ENCODE assay signal across 8 cellular contexts in genomic region chr7:23462846-23463245, GRCh38. TPM values are rescaled to one million over a fixed set of nuclear protein-coding genes. Genes with fewer than 3 reads are reported as not detected.
DNase-seq lines count a peak whose midpoint lies in the region; ATAC-seq and TF ChIP-seq lines count a peak whose summit lies in the region.

No MANE protein-coding gene starts in this region.

- H2BK5ac ChIP-seq in H9 (ENCODE audit: insufficient read length, low read length): no peak overlapping the region

- H3K27ac ChIP-seq in H9 (ENCODE audit: insufficient read length, low read depth, low read length): no peak overlapping the region

- H3K9me3 Mint-ChIP-seq in H9: no peaks in the 10 kb centered on the region; a peak in 1 of 5 replicates
- no peaks in the 10 kb centered on the region for H3K9me3 Mint-ChIP-seq in stimulated activated memory B cell treated with anti-CD40 and anti-IgM and Interleukin-4, amounts not matched to agents 10 μg/mL and 1 μg/mL and 100 μg/mL, for 72 hours

- H3K23me2 ChIP-seq in H9 (ENCODE audit: insufficient read length, low read depth, low read length, poor library complexity, severe bottlenecking): peaks cover 10% of the 10 kb centered on the region

- no CpG with 5 or more reads among the region's 2 CpGs for WGBS in H9 (ENCODE audit: extremely low coverage, insufficient read length, low lambda C conversion rate)

- peaks cover 30 to 54% (median 50%) of the 10 kb centered on the region in 3 experiments for H3K36me3 Mint-ChIP-seq in H9 (ENCODE audit: insufficient read depth in 1 of 3, low read depth in 3 of 3)
- H3K36me3 Mint-ChIP-seq in stimulated activated memory B cell treated with anti-CD40 and anti-IgM and Interleukin-4, amounts not matched to agents 10 μg/mL and 1 μg/mL and 100 μg/mL, for 72 hours: no peaks in the 10 kb centered on the region

- peak overlapping the region; percentile 38 for H3K9ac ChIP-seq in H9 (ENCODE audit: extremely low read depth, insufficient read length, low read length)
- no peak overlapping the region for H3K9ac ChIP-seq in adipocyte (ENCODE audit: low read length)

- no peaks in the 10 kb centered on the region for H4K20me1 ChIP-seq in H9 (ENCODE audit: control insufficient read depth, insufficient read depth, insufficient read length)

- H2AFZ ChIP-seq in H9 (ENCODE audit: low read length): no peak overlapping the region

- intact Hi-C loops in posterior cingulate gyrus (cut with DNase I): loop anchor here (5.0 kb wide), 1 partner anchor 186 kb away; no protein-coding TSS in a partner anchor

- no peak overlapping the region for H3K4me3 ChIP-seq in adipocyte (ENCODE audit: low read length)

- no peak overlapping the region for H2BK120ac ChIP-seq in H9 (ENCODE audit: low read depth, low read length, poor library complexity, severe bottlenecking)

- no peak overlapping the region for H3K14ac ChIP-seq in H9 (ENCODE audit: insufficient read depth, low read length)

- peak overlapping the region; percentile 47 for H3K4me2 ChIP-seq in H9 (ENCODE audit: insufficient read depth, insufficient read length, low read length)

- H3K27me3 ChIP-seq in H9 (ENCODE audit: insufficient read depth, low read length) (no peaks in the 10 kb centered on the region), adipocyte (replicated peaks; ENCODE audit: control insufficient read depth, insufficient read depth, low read length) (peaks cover 12% of the 10 kb centered on the region)

- H3K79me1 ChIP-seq in H9 (ENCODE audit: insufficient read depth, low read depth, low read length, poor library complexity, severe bottlenecking): no peaks in the 10 kb centered on the region

- H3K36me3 ChIP-seq in adipocyte (ENCODE audit: control insufficient read depth, insufficient read depth, low read length, severe bottlenecking): no peaks in the 10 kb centered on the region

- ATAC-seq in stimulated activated memory B cell treated with anti-CD40 and anti-IgM and Interleukin-4, amounts not matched to agents 10 μg/mL and 1 μg/mL and 100 μg/mL, for 72 hours: no peak

- H4K5ac ChIP-seq in H9 (ENCODE audit: insufficient read length, low read depth, low read length): no peak overlapping the region

- H3K4me1 Mint-ChIP-seq in H9: peaks cover 60 to 66% of the 10 kb centered on the region in 2 experiments
- peaks cover 13% of the 10 kb centered on the region for H3K4me1 Mint-ChIP-seq in stimulated activated memory B cell treated with anti-CD40 and anti-IgM and Interleukin-4, amounts not matched to agents 10 μg/mL and 1 μg/mL and 100 μg/mL, for 72 hours

- peak overlapping the region in 1 of 2 experiments; percentile 54; a peak in 4 of 5 replicates for H3K4me3 Mint-ChIP-seq in H9
- H3K4me3 Mint-ChIP-seq in stimulated activated memory B cell treated with anti-CD40 and anti-IgM and Interleukin-4, amounts not matched to agents 10 μg/mL and 1 μg/mL and 100 μg/mL, for 72 hours: no peak overlapping the region

- H3K4ac ChIP-seq in H9 (ENCODE audit: low read depth, low read length): no peak overlapping the region

- H2BK12ac ChIP-seq in H9 (ENCODE audit: insufficient read length, low read depth, low read length): no peak overlapping the region

- no peak overlapping the region for H2BK20ac ChIP-seq in H9 (ENCODE audit: low read depth, low read length, poor library complexity, severe bottlenecking)

- no peak overlapping the region for H3K23ac ChIP-seq in H9 (ENCODE audit: insufficient read length, low read depth, low read length)

- DNase-seq in AG20443 (ENCODE audit: low spot score) (peak; percentile 40), H9 (no peak), adipocyte (ENCODE audit: low read depth) (peak; percentile 72), kidney tubule cell (ENCODE audit: low spot score) (peak; percentile 38), NCI-H446 treated with DMSO at 0.1 percent for 48 hours (lab: John Stamatoyannopoulos, UW) (no peak), posterior cingulate gyrus (no peak), NCI-H187 (lab: John Stamatoyannopoulos, UW) (no peak)

- H3K27ac Mint-ChIP-seq in H9: peak overlapping the region in 2 of 3 experiments; percentile 77 to 93; a peak in 3 of 7 replicates
- H3K27ac Mint-ChIP-seq in stimulated activated memory B cell treated with anti-CD40 and anti-IgM and Interleukin-4, amounts not matched to agents 10 μg/mL and 1 μg/mL and 100 μg/mL, for 72 hours: no peak overlapping the region

- H3K79me2 ChIP-seq in H9 (ENCODE audit: insufficient read depth, low read length): peaks cover 62% of the 10 kb centered on the region

- no peak overlapping the region for H3K18ac ChIP-seq in H9 (ENCODE audit: insufficient read length, low read depth, low read length)

- H3T11ph ChIP-seq in H9 (ENCODE audit: low read length): no peak overlapping the region

- H2BK15ac ChIP-seq in H9 (ENCODE audit: low read depth, low read length): no peak overlapping the region

- H2AK5ac ChIP-seq in H9 (ENCODE audit: insufficient read length, low read length): no peak overlapping the region

- H3K56ac ChIP-seq in H9 (ENCODE audit: insufficient read length, low read depth, low read length): no peak overlapping the region

- H3K4me1 ChIP-seq in H9 (ENCODE audit: insufficient read depth, low read length): peaks cover 12% of the 10 kb centered on the region; the same call in 1 of the 2 replicates
- peaks cover 12% of the 10 kb centered on the region for H3K4me1 ChIP-seq in adipocyte (ENCODE audit: control insufficient read depth, insufficient read depth, low read length)

- H3K27me3 Mint-ChIP-seq in H9 (ENCODE audit: low read depth): no peaks in the 10 kb centered on the region; the same call in 1 of the 2 replicates
- peaks cover 53% of the 10 kb centered on the region for H3K27me3 Mint-ChIP-seq in stimulated activated memory B cell treated with anti-CD40 and anti-IgM and Interleukin-4, amounts not matched to agents 10 μg/mL and 1 μg/mL and 100 μg/mL, for 72 hours

- TF ChIP-seq CTCF in H9 (conservative IDR thresholded peaks at IDR 0.05): peak; percentile 33; the same call in 2 of the 3 replicates

- no peak overlapping the region for H4K91ac ChIP-seq in H9 (ENCODE audit: insufficient read length, low read depth, low read length)

- H4K8ac ChIP-seq in H9 (replicated peaks; ENCODE audit: insufficient read length, low read depth, low read length): no peak overlapping the region

- H3K9me3 ChIP-seq in H9 (ENCODE audit: control insufficient read depth, low read depth, low read length) (no peaks in the 10 kb centered on the region), adipocyte (ENCODE audit: control insufficient read depth, low read length) (no peaks in the 10 kb centered on the region)

RNA-seq across cellular contexts. Expression of gene IGF2BP3, which starts 7.4 kb away (rescaled TPM):
- 180 and 197 TPM in 2 replicates for total RNA-seq in H9 (2021)

Comparison
In these comparisons a context has a peak if more than half of its experiments do, and no peak if none do; other contexts are left out.
1. DNase-seq: peak in AG20443 (single experiment), adipocyte (single experiment) and kidney tubule cell (single experiment); none in H9 (single experiment), NCI-H446 treated with DMSO at 0.1 percent for 48 hours (single experiment), posterior cingulate gyrus (0 of 10) and NCI-H187 (0 of 2).